In the genomic region with DNA sequence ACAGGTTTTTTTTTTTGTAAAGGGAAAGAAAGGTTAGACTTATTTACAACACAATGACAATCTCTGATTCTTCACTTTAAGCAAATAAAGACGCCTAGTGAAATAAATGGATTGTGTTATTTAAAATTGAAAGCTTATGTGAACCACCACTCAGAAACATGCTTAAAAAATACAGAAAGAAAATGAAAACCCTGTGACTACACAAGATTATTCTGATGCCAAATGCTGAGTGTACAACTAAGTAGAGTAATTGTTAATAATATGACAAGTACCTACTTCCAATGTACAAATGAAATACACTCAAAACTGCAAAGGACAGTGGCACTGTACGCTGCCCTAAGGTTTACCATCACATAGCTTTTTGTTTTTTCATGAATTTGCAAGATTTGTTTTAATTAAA, we compare ENCODE assay signal across 21 cellular contexts. TPM values are rescaled to one million over a fixed set of nuclear protein-coding genes. Genes with fewer than 3 reads are reported as not detected.
A peak's percentile ranks its signal among the peaks of the same experiment; 100 is the strongest.
DNase-seq lines count a peak whose midpoint lies in the region; ATAC-seq, FAIRE-seq and TF ChIP-seq lines count a peak whose summit lies in the region.
"Had no signal": no experiment of that assay in that cellular context is flagged by ENCODE, and none has a peak within 500 bp of the region (broad histone marks: within the 10 kb centered on the region; RNA-seq: fewer than 3 reads in every experiment).

No MANE protein-coding gene starts in this region.

- peak overlapping the region; percentile 74 for H3K4me3 ChIP-seq in adipocyte (ENCODE audit: low read length)
- H3K4me3 ChIP-seq in gastroesophageal sphincter = no peak overlapping the region
- H3K4me3 ChIP-seq in suprapubic skin = no peak overlapping the region
- H3K4me3 ChIP-seq: K562 had no signal

- H3K27me3 ChIP-seq in adipocyte (replicated peaks; ENCODE audit: control insufficient read depth, insufficient read depth, low read length) = no peaks in the 10 kb centered on the region
- H3K27me3 ChIP-seq in gastroesophageal sphincter = no peaks in the 10 kb centered on the region
- no peaks in the 10 kb centered on the region for H3K27me3 ChIP-seq in suprapubic skin
- H3K27me3 ChIP-seq: BE2C had no signal

- H3K4me1 ChIP-seq in adipocyte (ENCODE audit: control insufficient read depth, insufficient read depth, low read length) (peaks cover 60% of the 10 kb centered on the region), gastroesophageal sphincter (peaks cover 3 to 18% (median 3%) of the 10 kb centered on the region in 3 donors), suprapubic skin (peaks cover 7% of the 10 kb centered on the region)
- H3K4me1 ChIP-seq: BE2C had no signal

- DNase-seq in adipocyte (ENCODE audit: low read depth) (no peak), suprapubic skin (ENCODE audit: low spot score in 2 of 2) (no peak), hippocampal formation (lab: John Stamatoyannopoulos, UW) (no peak)
- DNase-seq: 8988T; CD4-positive, CD25-positive, alpha-beta regulatory T cell; DMS 273 treated with DMSO at 0.1 percent for 48 hours; HCEC 1CT; NCI-H1105; NCI-H1694; NCI-H2107; NCI-H2227 treated with DMSO at 0.1 percent for 48 hours; NCI-H524; SHP77 treated with DMSO at 0.1 percent for 48 hours had no signal

- peak overlapping the region; percentile 34 to 57 (median 48) for H3K27ac ChIP-seq in gastroesophageal sphincter
- peak overlapping the region; percentile 70 for H3K27ac ChIP-seq in suprapubic skin

- TF ChIP-seq EP300 in gastroesophageal sphincter (IDR thresholded peaks at IDR 0.05) (no peak), suprapubic skin (IDR thresholded peaks at IDR 0.05) (no peak)

- H3K9me3 ChIP-seq in adipocyte (ENCODE audit: control insufficient read depth, low read length) = no peaks in the 10 kb centered on the region
- no peaks in the 10 kb centered on the region for H3K9me3 ChIP-seq in gastroesophageal sphincter
- H3K9me3 ChIP-seq in suprapubic skin = no peaks in the 10 kb centered on the region
- H3K9me3 ChIP-seq: BE2C had no signal

- TF ChIP-seq POLR2A in gastroesophageal sphincter (IDR thresholded peaks at IDR 0.05) (no peak), suprapubic skin (IDR thresholded peaks at IDR 0.05) (no peak)

- 68 to 83% methylated on average over 2 of the region's 2 CpGs for WGBS in gastroesophageal sphincter (ENCODE audit: low coverage in 1 of 2), 2 donors
- WGBS in suprapubic skin = 73% methylated on average over 2 of the region's 2 CpGs

- peaks cover 20% of the 10 kb centered on the region for H3K36me3 ChIP-seq in adipocyte (ENCODE audit: control insufficient read depth, insufficient read depth, low read length, severe bottlenecking)
- H3K36me3 ChIP-seq in gastroesophageal sphincter = no peaks in the 10 kb centered on the region
- H3K36me3 ChIP-seq in suprapubic skin = no peaks in the 10 kb centered on the region
- H3K36me3 ChIP-seq: BE2C had no signal

- ATAC-seq in gastroesophageal sphincter (no peak), GM21619 (IDR thresholded peaks at IDR 0.05; ENCODE audit: unreplicated experiment) (no peak), GM19351 (IDR thresholded peaks at IDR 0.05; ENCODE audit: unreplicated experiment) (no peak), GM21723 (IDR thresholded peaks at IDR 0.05; ENCODE audit: unreplicated experiment) (no peak)
- ATAC-seq: K562 had no signal

- H3K9ac ChIP-seq in adipocyte (ENCODE audit: low read length) = peak overlapping the region; percentile 85

- TF ChIP-seq CTCF in gastroesophageal sphincter (IDR thresholded peaks at IDR 0.05) (no peak), suprapubic skin (IDR thresholded peaks at IDR 0.05) (no peak)

- peak; percentile 74 for FAIRE-seq in A204.1 (lab: Jason Lieb, UNC)
- FAIRE-seq: G401.6, K562 had no signal

RNA-seq across cellular contexts. Expression of gene BLID, which starts 1.0 kb away (rescaled TPM):
- total RNA-seq in gastroesophageal sphincter (10 to 100 TPM in 1 of 4 donors, 1 to 10 TPM in 2, not detected in 1; 1.2 to 13.5 (median 5.4) TPM), suprapubic skin (not detected)
- total RNA-seq: CD4-positive, CD25-positive, alpha-beta regulatory T cell; K562 had no signal
